12 cellular contexts compared by ENCODE assay signal in genomic region chr11:45858751-45859398, GRCh38. TPM values are rescaled to one million over a fixed set of nuclear protein-coding genes. Genes with fewer than 3 reads are reported as not detected.
DNase-seq lines count a peak whose midpoint lies in the region; ATAC-seq and TF ChIP-seq lines count a peak whose summit lies in the region.
"Had no signal": no experiment of that assay in that cellular context is flagged by ENCODE, and none has a peak within 500 bp of the region (broad histone marks: within the 10 kb centered on the region; RNA-seq: fewer than 3 reads in every experiment).

No MANE protein-coding gene starts in this region.

- no peaks in the 10 kb centered on the region for H4K20me1 ChIP-seq in GM23248 (ENCODE audit: insufficient read depth)

- intact Hi-C loops in spleen (cut with DNase I; ENCODE audit: low total_unique reads), result no loop called here

- H3K79me2 ChIP-seq in GM23248 (ENCODE audit: insufficient read depth), result peaks cover 23% of the 10 kb centered on the region

- H3K27me3 ChIP-seq in GM23248 (replicated peaks; ENCODE audit: insufficient read depth) (no peaks in the 10 kb centered on the region), mesenchymal stem cell (ENCODE audit: control insufficient read depth in 1 of 2, insufficient read depth in 1 of 2, low read length in 2 of 2) (no peaks in the 10 kb centered on the region), spleen (replicated peaks in 1 of 7) (no peaks in the 10 kb centered on the region)
- H3K27me3 ChIP-seq: neural progenitor cell had no signal

- no peak overlapping the region for H2BK120ac ChIP-seq in mesenchymal stem cell (ENCODE audit: low read depth, low read length)

- no peaks in the 10 kb centered on the region for H3K9me2 ChIP-seq in GM23248 (ENCODE audit: insufficient read depth)

- peak overlapping the region; percentile 4 to 16 for H3K18ac ChIP-seq in mesenchymal stem cell (ENCODE audit: low read depth in 1 of 2, low read length in 2 of 2)

- H3K4ac ChIP-seq in mesenchymal stem cell (ENCODE audit: low read depth in 1 of 2, low read length in 2 of 2), result peak overlapping the region in 1 of 2 experiments; percentile 32

- peaks cover 27% of the 10 kb centered on the region for H3K79me1 ChIP-seq in mesenchymal stem cell (replicated peaks; ENCODE audit: low read length, poor library complexity, severe bottlenecking)

- H3K9me3 ChIP-seq in GM23248 (ENCODE audit: low read depth) (no peaks in the 10 kb centered on the region), mesenchymal stem cell (ENCODE audit: control insufficient read depth, low read length) (no peaks in the 10 kb centered on the region), spleen (no peaks in the 10 kb centered on the region)

- H4K91ac ChIP-seq in mesenchymal stem cell (ENCODE audit: low read length), result peak overlapping the region; percentile 28

- no peak overlapping the region for H3K14ac ChIP-seq in mesenchymal stem cell (ENCODE audit: low read length in 2 of 2)

- H4K8ac ChIP-seq in mesenchymal stem cell (ENCODE audit: low read length), result peak overlapping the region; percentile 33

- no peak for TF ChIP-seq POLR2A in spleen (IDR thresholded peaks at IDR 0.05)

- H2BK15ac ChIP-seq in mesenchymal stem cell (ENCODE audit: low read depth, poor library complexity, severe bottlenecking), result peak overlapping the region; percentile 49

- no peak for ATAC-seq in GM21423 (IDR thresholded peaks at IDR 0.05; ENCODE audit: unreplicated experiment)
- no peak for ATAC-seq in HG03442 (IDR thresholded peaks at IDR 0.05; ENCODE audit: unreplicated experiment)

- H3K23ac ChIP-seq in mesenchymal stem cell (ENCODE audit: low read length in 2 of 2), result no peak overlapping the region

- H2AFZ ChIP-seq in GM23248 (no peak overlapping the region), mesenchymal stem cell (ENCODE audit: low read depth, low read length) (no peak overlapping the region)
- H2AFZ ChIP-seq: neural progenitor cell had no signal

- in situ Hi-C loops in GM23248 (cut with MboI), result no loop called here

- no peak for TF ChIP-seq CTCF in spleen (IDR thresholded peaks at IDR 0.05 in 8 of 11, conservative IDR thresholded peaks at IDR 0.05 in 3 of 11)

- no peak overlapping the region for H2BK5ac ChIP-seq in mesenchymal stem cell (ENCODE audit: low read depth, low read length, poor library complexity, severe bottlenecking)

- H3K36me3 ChIP-seq in GM23248 (ENCODE audit: low read depth) (peaks cover 16% of the 10 kb centered on the region; the same call in 1 of the 2 replicates), mesenchymal stem cell (ENCODE audit: control insufficient read depth in 1 of 2, insufficient read depth in 2 of 2, low read depth in 1 of 2, low read length in 2 of 2) (peaks cover 35 to 50% of the 10 kb centered on the region in 2 experiments), spleen (peaks cover 10 to 92% (median 73%) of the 10 kb centered on the region in 6 donors)
- H3K36me3 ChIP-seq: neural progenitor cell had no signal

- H2AK5ac ChIP-seq in mesenchymal stem cell (ENCODE audit: low read length, severe bottlenecking), result peak overlapping the region; percentile 97

- H2BK12ac ChIP-seq in mesenchymal stem cell (ENCODE audit: low read length in 2 of 2), result peak overlapping the region; percentile 40 to 75

- peak overlapping the region; percentile 78 for H3K4me2 ChIP-seq in GM23248 (ENCODE audit: unreplicated experiment)
- no peak overlapping the region for H3K4me2 ChIP-seq in mesenchymal stem cell (ENCODE audit: low read length, poor library complexity, severe bottlenecking)
- H3K4me2 ChIP-seq: neural progenitor cell had no signal

- peak overlapping the region; percentile 98 for H3K27ac ChIP-seq in GM23248
- H3K27ac ChIP-seq in caudate nucleus (ENCODE audit: low read depth, low read length), result peak overlapping the region; percentile 86
- peak overlapping the region; percentile 94 for H3K27ac ChIP-seq in mesenchymal stem cell (ENCODE audit: low read length, poor library complexity, severe bottlenecking)
- peak overlapping the region in 6 of 8 donors; percentile 13 to 78 (median 60) for H3K27ac ChIP-seq in spleen
- H3K27ac ChIP-seq: neural progenitor cell had no signal

- peak overlapping the region; percentile 30; the same call in 1 of the 2 replicates for H3K4me3 ChIP-seq in GM23248
- H3K4me3 ChIP-seq in mesenchymal stem cell (ENCODE audit: insufficient read depth in 1 of 2, low read depth in 1 of 2, low read length in 2 of 2), result peak overlapping the region in 1 of 2 experiments; percentile 43
- no peak overlapping the region for H3K4me3 ChIP-seq in spleen
- H3K4me3 ChIP-seq: neural progenitor cell had no signal

- peaks cover 35% of the 10 kb centered on the region for H3F3A ChIP-seq in GM23248 (ENCODE audit: insufficient read depth)

- WGBS in GM23248 (ENCODE audit: low coverage in 1 of 2, low lambda C conversion rate in 2 of 2, missing lambda C conversion rate in 2 of 2), 2 experiments, result 50 to 56% methylated on average over 5 of the region's 5 CpGs
- 93% methylated on average over 4 of the region's 5 CpGs for WGBS in mesenchymal stem cell
- 76 to 87% (median 82%) methylated on average over 5 of the region's 5 CpGs for WGBS in spleen, 5 donors

- H3K9ac ChIP-seq in GM23248 (peak overlapping the region; percentile 81), mesenchymal stem cell (ENCODE audit: low read length) (peak overlapping the region; percentile 86)
- H3K9ac ChIP-seq: neural progenitor cell had no signal

- H3K4me1 ChIP-seq in GM23248 (ENCODE audit: insufficient read depth) (peaks cover 52% of the 10 kb centered on the region), mesenchymal stem cell (ENCODE audit: control insufficient read depth, insufficient read depth, low read depth, low read length) (peaks cover 32% of the 10 kb centered on the region), spleen (peaks cover 29 to 63% (median 35%) of the 10 kb centered on the region in 6 donors)

- DNase-seq in GM23248 (no peak), caudate nucleus (lab: John Stamatoyannopoulos, UW) (no peak), mesenchymal stem cell (no peak), spleen (no peak), NCI-H510A (lab: John Stamatoyannopoulos, UW) (no peak)
- no peak for DNase-seq in stimulated activated CD4-positive, alpha-beta T cell treated with anti-CD3 and anti-CD28 coated beads, Interleukin-4, amount 100 ng/mL, for 24 hours
- DNase-seq: activated CD8-positive, alpha-beta memory T cell treated with anti-CD3 and anti-CD28 coated beads, Interleukin-2, amount 50 U/mL, for 4 hours; erythroblast; stimulated activated CD4-positive, alpha-beta T cell treated with anti-CD3 and anti-CD28 coated beads, Interleukin-4, amount 100 ng/mL, for 4 hours had no signal

RNA-seq across cellular contexts. Expression of gene CRY2, which starts 11.6 kb away (rescaled TPM):
- 10.3 and 10.7 TPM in 2 replicates for total RNA-seq in GM23248 (2014; rRNA removed; shearing (Covaris generic))
- polyA plus RNA-seq in GM23248 (2016; fragmentation: Nextera tagmentation; extraction: Ambion mirVana) (7.6 and 8.3 TPM in 2 replicates), spleen (10 to 100 TPM in 1 of 3 donors, 1 to 10 TPM in 2; 5.6 to 10.9 (median 5.6) TPM)
- 6.2 TPM for polyA plus RNA-seq in mesenchymal stem cell (2013, experiment 1 of 2)
- 5.3 TPM for polyA plus RNA-seq in mesenchymal stem cell (2013, experiment 2 of 2)
- 10 to 100 TPM; 27.1 to 39.2 (median 33.1) TPM for total RNA-seq in spleen

RNA-seq across cellular contexts. Expression of gene MAPK8IP1, which starts 26.6 kb away (rescaled TPM):
- 8.1 and 9.5 TPM in 2 replicates for total RNA-seq in GM23248 (2014; rRNA removed; shearing (Covaris generic))
- polyA plus RNA-seq in GM23248 (2016; fragmentation: Nextera tagmentation; extraction: Ambion mirVana), result 1.8 and 2.1 TPM in 2 replicates
- 7.5 TPM for polyA plus RNA-seq in mesenchymal stem cell (2013, experiment 1 of 2)
- 8.0 TPM for polyA plus RNA-seq in mesenchymal stem cell (2013, experiment 2 of 2)
- total RNA-seq in spleen, result 1 to 10 TPM; 1.7 to 6.0 (median 3.4) TPM
- polyA plus RNA-seq in spleen, result 1 to 10 TPM in 2 of 3 donors, under 1 TPM in 1; 0.80 to 2.2 (median 1.3) TPM

RNA-seq across cellular contexts. Expression of gene FREY1, which starts 48.2 kb away (rescaled TPM):
- not detected in 2 replicates for total RNA-seq in GM23248 (2014; rRNA removed; shearing (Covaris generic))
- polyA plus RNA-seq in GM23248 (2016; fragmentation: Nextera tagmentation; extraction: Ambion mirVana), result not detected in 2 replicates
- 0.28 TPM for polyA plus RNA-seq in mesenchymal stem cell (2013, experiment 1 of 2)
- 0.15 TPM for polyA plus RNA-seq in mesenchymal stem cell (2013, experiment 2 of 2)
- 1 to 10 TPM in 4 of 7 donors, under 1 TPM in 1, not detected in 2; 0.57 to 2.0 (median 1.2) TPM for total RNA-seq in spleen
- under 1 TPM; 0.13 to 0.32 (median 0.27) TPM for polyA plus RNA-seq in spleen

RNA-seq across cellular contexts. Expression of gene SLC35C1, which starts 53.9 kb away (rescaled TPM):
- total RNA-seq in GM23248 (2014; rRNA removed; shearing (Covaris generic)), result 12.5 and 15.9 TPM in 2 replicates
- polyA plus RNA-seq in GM23248 (2016; fragmentation: Nextera tagmentation; extraction: Ambion mirVana) (17.8 and 18.3 TPM in 2 replicates), spleen (1 to 10 TPM; 2.8 to 7.4 (median 4.1) TPM)
- 22.9 TPM for polyA plus RNA-seq in mesenchymal stem cell (2013, experiment 1 of 2)
- 23.8 TPM for polyA plus RNA-seq in mesenchymal stem cell (2013, experiment 2 of 2)
- 10 to 100 TPM in 5 of 7 donors, 1 to 10 TPM in 2; 9.3 to 14.2 (median 12.1) TPM for total RNA-seq in spleen

RNA-seq across cellular contexts. Expression of gene PEX16, which starts 58.8 kb away (rescaled TPM):
- total RNA-seq in GM23248 (2014; rRNA removed; shearing (Covaris generic)), result 16.2 and 23.2 TPM in 2 replicates
- polyA plus RNA-seq in GM23248 (2016; fragmentation: Nextera tagmentation; extraction: Ambion mirVana), result 21.2 and 25.1 TPM in 2 replicates
- 16.4 TPM for polyA plus RNA-seq in mesenchymal stem cell (2013, experiment 1 of 2)
- 17.3 TPM for polyA plus RNA-seq in mesenchymal stem cell (2013, experiment 2 of 2)
- total RNA-seq in spleen, result 10 to 100 TPM; 29.2 to 36.7 (median 33.7) TPM
- 10 to 100 TPM; 41.6 to 50.1 (median 46.1) TPM for polyA plus RNA-seq in spleen
